ENCODE assay signal across 14 cellular contexts in genomic region chr6:10771371-10771894, GRCh38.
"Had no signal": no experiment of that assay in that cellular context is flagged by ENCODE, and none has a peak within 500 bp of the region (broad histone marks: within the 10 kb centered on the region; RNA-seq: fewer than 3 reads in every experiment).

No MANE protein-coding gene starts in this region.

- H3K4me1 ChIP-seq: esophagus squamous epithelium, left ventricle myocardium inferior, sigmoid colon, upper lobe of left lung had no signal

- FAIRE-seq: keratinocyte, TTC549 had no signal

- H3K9me3 ChIP-seq: esophagus squamous epithelium, left ventricle myocardium inferior, sigmoid colon, upper lobe of left lung had no signal

- DNase-seq: activated CD4-positive, alpha-beta memory T cell treated with anti-CD3 and anti-CD28 coated beads, Interleukin-2, amount 10 ng/mL, durations not matched to agents 7 days and 5 days; activated CD4-positive, alpha-beta T cell treated with anti-CD3 and anti-CD28 coated beads for 1 hour; activated CD8-positive, alpha-beta memory T cell treated with anti-CD3 and anti-CD28 coated beads, Interleukin-2, amount 50 U/mL, for 48 hours; activated naive CD8-positive, alpha-beta T cell treated with anti-CD3 and anti-CD28 coated beads, Interleukin-2, amount 10 ng/mL, durations not matched to agents 7 days and 5 days; anterior cingulate cortex; esophagus squamous epithelium; foreskin fibroblast; left ventricle myocardium inferior; sigmoid colon; stimulated activated CD4-positive, alpha-beta T cell treated with anti-CD3 and anti-CD28 coated beads, Interleukin-12 subunit alpha, Interleukin-12 subunit beta, amount 100 ng/mL, for 4 hours; T-helper 17 cell; upper lobe of left lung had no signal

- H3K4me3 ChIP-seq: esophagus squamous epithelium, left ventricle myocardium inferior, sigmoid colon, upper lobe of left lung had no signal

- H3K27me3 ChIP-seq: esophagus squamous epithelium, sigmoid colon, upper lobe of left lung had no signal

- ATAC-seq: T-helper 17 cell had no signal

- H3K27ac ChIP-seq: esophagus squamous epithelium, left ventricle myocardium inferior, sigmoid colon, upper lobe of left lung had no signal
